In genomic region chr17:7306911-7307685, GRCh38 we compare ENCODE assay signal across 8 cellular contexts.
DNase-seq lines count a peak whose midpoint lies in the region; ATAC-seq and FAIRE-seq lines count a peak whose summit lies in the region.

Gene EIF5A (plus strand): TSS chr17:7307628. CDS start chr17:7309636, 2,008 bp downstream.

- H3K4me3 Mint-ChIP-seq in effector memory CD8-positive, alpha-beta T cell: peak within 1 kb of the TSS; percentile 82 to 90
- H3K4me3 Mint-ChIP-seq in memory B cell: peak within 1 kb of the TSS; percentile 88

- no peaks in the 10 kb centered on the region for H3K27me3 Mint-ChIP-seq in effector memory CD8-positive, alpha-beta T cell
- no peaks in the 10 kb centered on the region for H3K27me3 Mint-ChIP-seq in memory B cell

- H3K9me3 Mint-ChIP-seq in effector memory CD8-positive, alpha-beta T cell: no peaks in the 10 kb centered on the region
- no peaks in the 10 kb centered on the region for H3K9me3 Mint-ChIP-seq in memory B cell

- H3K4me1 Mint-ChIP-seq in effector memory CD8-positive, alpha-beta T cell (ENCODE audit: low read depth in 2 of 2): peaks cover 30 to 34% of the 10 kb centered on the region in 2 donors
- H3K4me1 Mint-ChIP-seq in memory B cell: peaks cover 27% of the 10 kb centered on the region

- H3K36me3 Mint-ChIP-seq in effector memory CD8-positive, alpha-beta T cell (ENCODE audit: insufficient read depth): peaks cover 53% of the 10 kb centered on the region
- H3K36me3 Mint-ChIP-seq in memory B cell: peaks cover 24% of the 10 kb centered on the region

- peak; percentile 99 for FAIRE-seq in HTR-8/SVneo (lab: Jason Lieb, UNC)

- peak; percentile 55 for ATAC-seq in GM21360 (IDR thresholded peaks at IDR 0.05; ENCODE audit: unreplicated experiment)
- peak; percentile 64 for ATAC-seq in effector memory CD8-positive, alpha-beta T cell (replicated peaks)
- ATAC-seq in memory B cell (ENCODE audit: low read depth): peak; percentile 69

- peak within 1 kb of the TSS; percentile 92 to 99 for H3K27ac Mint-ChIP-seq in effector memory CD8-positive, alpha-beta T cell
- peak within 1 kb of the TSS; percentile 97 for H3K27ac Mint-ChIP-seq in memory B cell

- DNase-seq in COLO668 (lab: John Stamatoyannopoulos, UW; ENCODE audit: unreplicated experiment) (peak; percentile 98), HTR-8/SVneo (ENCODE audit: insufficient read length, low spot score) (peak; percentile 99), NOMO-1 treated with dmso at 0.1 percent for 144 hours (lab: John Stamatoyannopoulos, UW; ENCODE audit: unreplicated experiment) (peak; percentile 99), memory B cell (ENCODE audit: low spot score in 2 of 2) (peak; percentile 96 to 99)
- peak; percentile 99 to 100 (median 100) for DNase-seq in activated CD8-positive, alpha-beta memory T cell treated with anti-CD3 and anti-CD28 coated beads for 48 hours (ENCODE audit: low read depth in 2 of 3, low spot score in 2 of 3)
- DNase-seq in effector memory CD8-positive, alpha-beta T cell: peak; percentile 99 to 100 (median 99)
- peak; percentile 100 for DNase-seq in stimulated activated CD8-positive, alpha-beta memory T cell treated with anti-CD3 and anti-CD28 coated beads, Interleukin-12 subunit alpha, Interleukin-12 subunit beta, amount 100 ng/mL, for 24 hours (ENCODE audit: extremely low read depth)

Comparison
In these comparisons a context has a peak if more than half of its experiments do, and no peak if none do; other contexts are left out.
1. Peak in every context shown above with its lines: DNase-seq and ATAC-seq.